2 cellular contexts compared by ENCODE assay signal in the genomic region with DNA sequence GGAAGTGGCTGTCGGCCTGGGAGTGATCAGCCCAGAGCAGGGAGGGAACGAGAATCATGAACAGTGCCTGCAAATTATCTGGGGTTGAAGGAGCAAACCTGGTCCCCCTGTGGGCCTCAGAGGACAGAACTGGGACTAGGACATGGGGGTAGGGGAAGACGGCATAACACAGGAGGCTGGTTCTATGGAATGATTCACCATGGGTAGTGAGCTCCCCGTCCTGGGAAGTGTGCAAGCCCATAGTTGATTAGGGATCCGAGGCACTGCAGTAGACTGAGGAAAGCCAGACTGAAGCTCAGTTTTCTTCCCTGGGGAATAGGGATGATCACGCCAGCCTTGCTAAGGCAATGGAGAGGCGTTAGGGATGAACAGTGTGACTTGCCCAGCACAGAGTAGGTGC.
TF ChIP-seq lines count a peak whose summit lies in the region.

No MANE protein-coding gene starts in this region.

TF ChIP-seq in A549, 52 proteins besides CTCF, POLR2A, EP300 and RAD21:
- TF ChIP-seq ZFP36 (IDR thresholded peaks at IDR 0.05; ENCODE audit: borderline replicate concordance, partially characterized antibody) (peak; percentile 58), SMC3 (IDR thresholded peaks at IDR 0.05) (no peak)
TF ChIP-seq in A549: peak in this region for 1.

TF ChIP-seq in H1, 55 proteins besides CTCF, POLR2A, EP300 and RAD21:
- TF ChIP-seq KDM1A (IDR thresholded peaks at IDR 0.05; ENCODE audit: borderline replicate concordance, low read length) = peak; percentile 48; the same call in 1 of the 2 replicates
- TF ChIP-seq CTBP2 (IDR thresholded peaks at IDR 0.05; ENCODE audit: borderline replicate concordance, insufficient read depth, insufficient read length, low read length) = no peak
